In genomic region chr13:77374339-77374738, GRCh38 we compare ENCODE assay signal across 21 cellular contexts. TPM values are rescaled to one million over a fixed set of nuclear protein-coding genes. Genes with fewer than 3 reads are reported as not detected.
DNase-seq lines count a peak whose midpoint lies in the region; ATAC-seq, FAIRE-seq and TF ChIP-seq lines count a peak whose summit lies in the region.
"Had no signal": no experiment of that assay in that cellular context is flagged by ENCODE, and none has a peak within 500 bp of the region (broad histone marks: within the 10 kb centered on the region; RNA-seq: fewer than 3 reads in every experiment).

No MANE protein-coding gene starts in this region.

- TF ChIP-seq CTCF in GM23338 (conservative IDR thresholded peaks at IDR 0.05; ENCODE audit: low read depth in 2 of 2) (no peak), WTC11 (IDR thresholded peaks at IDR 0.05) (no peak)

- H3K4me3 ChIP-seq in GM23338 (0 out of 2 replicates have a peak overlapping the region, but pooled peaks have one; percentile 9), HUES48 (ENCODE audit: low read depth, low read length) (peak overlapping the region; percentile 14; the same call in 1 of the 2 replicates), mesendoderm (ENCODE audit: low read length) (no peak overlapping the region)
- H3K4me3 ChIP-seq: GM12878 had no signal

- H3K4me2 ChIP-seq in GM23338 (peak overlapping the region; percentile 49), mesendoderm (ENCODE audit: low read length) (no peak overlapping the region)

- no peak overlapping the region for H2BK120ac ChIP-seq in mesendoderm (ENCODE audit: low read depth, low read length)

- H3K18ac ChIP-seq in mesendoderm (ENCODE audit: low read length), result no peak overlapping the region

- H3K27me3 Mint-ChIP-seq in GM23338 (ENCODE audit: insufficient read depth, low read depth, poor library complexity) (no peaks in the 10 kb centered on the region), WTC11 (ENCODE audit: low read depth) (peaks cover 4% of the 10 kb centered on the region; the same call in 1 of the 2 replicates)
- H3K27me3 Mint-ChIP-seq: CD4-positive, CD25-positive, alpha-beta regulatory T cell; CD8-positive, alpha-beta memory T cell had no signal

- H3K36me3 ChIP-seq in GM23338 (ENCODE audit: insufficient read depth), result no peaks in the 10 kb centered on the region
- no peaks in the 10 kb centered on the region for H3K36me3 ChIP-seq in HUES48 (ENCODE audit: control insufficient read depth, insufficient read depth, low read length)
- H3K36me3 ChIP-seq in mesendoderm (ENCODE audit: control insufficient read depth, insufficient read depth, low read length), result no peaks in the 10 kb centered on the region
- H3K36me3 ChIP-seq: BE2C had no signal

- H3F3A ChIP-seq in GM23338 (replicated peaks; ENCODE audit: low read depth), result no peaks in the 10 kb centered on the region

- H4K20me1 ChIP-seq in GM23338 (replicated peaks; ENCODE audit: insufficient read depth), result no peaks in the 10 kb centered on the region

- no CpG with 5 or more reads among the region's 1 CpG for WGBS in mesendoderm (ENCODE audit: extremely low coverage, insufficient coverage, low lambda C conversion rate)

- POLR2A ChIA-PET in WTC11 (lab: Charles Lee), result interaction anchor here (0.6 kb wide), 1 partner anchor 26 kb away, joined by 3 read pairs; no protein-coding TSS in a partner anchor

- no peaks in the 10 kb centered on the region for H3K79me2 ChIP-seq in GM23338 (replicated peaks; ENCODE audit: insufficient read depth)
- H3K79me2 ChIP-seq in mesendoderm (ENCODE audit: control insufficient read depth, insufficient read depth, low read length), result no peaks in the 10 kb centered on the region

- no peak overlapping the region for H4K8ac ChIP-seq in mesendoderm (ENCODE audit: low read depth, low read length)

- H3K56ac ChIP-seq in mesendoderm (ENCODE audit: low read length), result no peak overlapping the region

- no peak overlapping the region for H2BK15ac ChIP-seq in mesendoderm (replicated peaks; ENCODE audit: low read depth)

- H3K79me1 ChIP-seq in mesendoderm (ENCODE audit: low read length), result no peaks in the 10 kb centered on the region

- H3K27ac ChIP-seq in GM23338 (ENCODE audit: low read depth) (no peak overlapping the region), HUES48 (ENCODE audit: low read depth, low read length) (no peak overlapping the region), mesendoderm (ENCODE audit: low read depth, low read length) (no peak overlapping the region)

- FAIRE-seq in islet of Langerhans (lab: Jason Lieb, UNC), result peak; percentile 65
- FAIRE-seq: H54 had no signal

- no peaks in the 10 kb centered on the region for H3K9me2 ChIP-seq in GM23338 (ENCODE audit: insufficient read depth)

- H2AFZ ChIP-seq in GM23338, result no peak overlapping the region

- no peak overlapping the region for H3K4ac ChIP-seq in mesendoderm (ENCODE audit: low read depth, low read length)

- H2BK5ac ChIP-seq in mesendoderm (ENCODE audit: low read length), result no peak overlapping the region

- H3K4me1 ChIP-seq in GM23338 (ENCODE audit: insufficient read depth) (peaks cover 32% of the 10 kb centered on the region), HUES48 (ENCODE audit: control insufficient read depth, insufficient read depth, low read length) (peaks cover 22% of the 10 kb centered on the region), mesendoderm (ENCODE audit: control insufficient read depth, low read depth, low read length) (no peaks in the 10 kb centered on the region)
- H3K4me1 ChIP-seq: BE2C had no signal

- no peak overlapping the region for H2AK5ac ChIP-seq in mesendoderm (ENCODE audit: low read length)

- H3K27me3 ChIP-seq in GM23338 (ENCODE audit: insufficient read depth), result no peaks in the 10 kb centered on the region
- H3K27me3 ChIP-seq in HUES48 (ENCODE audit: control insufficient read depth, insufficient read depth, low read length), result no peaks in the 10 kb centered on the region
- H3K27me3 ChIP-seq in mesendoderm (ENCODE audit: insufficient read depth, low read length, poor library complexity), result no peaks in the 10 kb centered on the region
- H3K27me3 ChIP-seq: BE2C had no signal

- no peak overlapping the region for H4K5ac ChIP-seq in mesendoderm (ENCODE audit: low read length)

- H3K36me3 Mint-ChIP-seq in GM23338 (ENCODE audit: low read depth) (no peaks in the 10 kb centered on the region), WTC11 (no peaks in the 10 kb centered on the region)
- H3K36me3 Mint-ChIP-seq: CD4-positive, CD25-positive, alpha-beta regulatory T cell; CD8-positive, alpha-beta memory T cell had no signal

- DNase-seq in GM23338 (ENCODE audit: low spot score) (peak; percentile 36), WTC11 (ENCODE audit: low spot score) (no peak), NCI-H146 treated with DMSO at 0.1 percent for 48 hours (lab: John Stamatoyannopoulos, UW; ENCODE audit: unreplicated experiment) (no peak), mesendoderm (no peak), AG20443 (ENCODE audit: low spot score) (no peak)
- DNase-seq: 8988T; BE2C; CD4-positive, CD25-positive, alpha-beta regulatory T cell; CD8-positive, alpha-beta memory T cell; COR-L47; DMS 273 treated with DMSO at 0.1 percent for 48 hours; DMS53; DND-41; EL; HFFc6 had no signal

- CTCF ChIA-PET in WTC11 (lab: Charles Lee), result no interaction called here

- no peak overlapping the region for H3K9ac ChIP-seq in HUES48 (ENCODE audit: low read depth, low read length)
- H3K9ac ChIP-seq in mesendoderm (ENCODE audit: low read length), result no peak overlapping the region

- ATAC-seq in GM23338 (no peak), WTC11 (no peak; the same call in 1 of the 2 replicates), HG02678 (IDR thresholded peaks at IDR 0.05; ENCODE audit: unreplicated experiment) (no peak)
- ATAC-seq: HCT116 had no signal

- H3K9me3 ChIP-seq in HUES48 (ENCODE audit: control insufficient read depth, insufficient read depth, low read length), result no peaks in the 10 kb centered on the region
- H3K9me3 ChIP-seq: BE2C had no signal

- H3K9me3 Mint-ChIP-seq in GM23338 (no peaks in the 10 kb centered on the region), WTC11 (no peaks in the 10 kb centered on the region; the same call in 1 of the 2 replicates)
- H3K9me3 Mint-ChIP-seq: CD4-positive, CD25-positive, alpha-beta regulatory T cell; CD8-positive, alpha-beta memory T cell; HFFc6 had no signal

- H3K4me1 Mint-ChIP-seq in GM23338 (peaks cover 28% of the 10 kb centered on the region), WTC11 (peaks cover 37% of the 10 kb centered on the region)

- H3K4me3 Mint-ChIP-seq in GM23338 (no peak overlapping the region), WTC11 (0 out of 2 replicates have a peak overlapping the region, but pooled peaks have one; percentile 13)
- H3K4me3 Mint-ChIP-seq: CD4-positive, CD25-positive, alpha-beta regulatory T cell; CD8-positive, alpha-beta memory T cell; HFFc6 had no signal

- no peak overlapping the region for H3K23ac ChIP-seq in mesendoderm (ENCODE audit: low read length)

- H3K27ac Mint-ChIP-seq in GM23338 (peak overlapping the region; percentile 79; the same call in 1 of the 2 replicates), WTC11 (no peak overlapping the region)
- H3K27ac Mint-ChIP-seq: CD8-positive, alpha-beta memory T cell; HFFc6 had no signal

TF ChIP-seq in GM23338, 12 proteins besides CTCF, POLR2A, EP300 and RAD21 (continues in another document):
- TF ChIP-seq NANOG (IDR thresholded peaks at IDR 0.05; ENCODE audit: borderline replicate concordance), result peak; percentile 59

TF ChIP-seq in WTC11, 78 proteins besides CTCF, POLR2A, EP300 and RAD21:
- TF ChIP-seq SMAD3 (CRISPR knock-in tag; IDR thresholded peaks at IDR 0.05; ENCODE audit: borderline replicate concordance) (no peak), GRHL2 (CRISPR knock-in tag; IDR thresholded peaks at IDR 0.05; ENCODE audit: insufficient replicate concordance, severe bottlenecking) (no peak), ESRRA (CRISPR knock-in tag; IDR thresholded peaks at IDR 0.05; ENCODE audit: borderline replicate concordance) (no peak), SMAD4 (CRISPR knock-in tag; IDR thresholded peaks at IDR 0.05) (no peak), FOXK1 (CRISPR knock-in tag; IDR thresholded peaks at IDR 0.05) (no peak), ZBTB43 (CRISPR knock-in tag; IDR thresholded peaks at IDR 0.05) (no peak), SP1 (CRISPR knock-in tag; conservative IDR thresholded peaks at IDR 0.05) (no peak)
- TF ChIP-seq, protein P1, sequence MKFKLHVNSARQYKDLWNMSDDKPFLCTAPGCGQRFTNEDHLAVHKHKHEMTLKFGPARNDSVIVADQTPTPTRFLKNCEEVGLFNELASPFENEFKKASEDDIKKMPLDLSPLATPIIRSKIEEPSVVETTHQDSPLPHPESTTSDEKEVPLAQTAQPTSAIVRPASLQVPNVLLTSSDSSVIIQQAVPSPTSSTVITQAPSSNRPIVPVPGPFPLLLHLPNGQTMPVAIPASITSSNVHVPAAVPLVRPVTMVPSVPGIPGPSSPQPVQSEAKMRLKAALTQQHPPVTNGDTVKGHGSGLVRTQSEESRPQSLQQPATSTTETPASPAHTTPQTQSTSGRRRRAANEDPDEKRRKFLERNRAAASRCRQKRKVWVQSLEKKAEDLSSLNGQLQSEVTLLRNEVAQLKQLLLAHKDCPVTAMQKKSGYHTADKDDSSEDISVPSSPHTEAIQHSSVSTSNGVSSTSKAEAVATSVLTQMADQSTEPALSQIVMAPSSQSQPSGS (CRISPR knock-in tag; IDR thresholded peaks at IDR 0.05; ENCODE audit: borderline replicate concordance, low read depth), result no peak
- TF ChIP-seq, protein P2, sequence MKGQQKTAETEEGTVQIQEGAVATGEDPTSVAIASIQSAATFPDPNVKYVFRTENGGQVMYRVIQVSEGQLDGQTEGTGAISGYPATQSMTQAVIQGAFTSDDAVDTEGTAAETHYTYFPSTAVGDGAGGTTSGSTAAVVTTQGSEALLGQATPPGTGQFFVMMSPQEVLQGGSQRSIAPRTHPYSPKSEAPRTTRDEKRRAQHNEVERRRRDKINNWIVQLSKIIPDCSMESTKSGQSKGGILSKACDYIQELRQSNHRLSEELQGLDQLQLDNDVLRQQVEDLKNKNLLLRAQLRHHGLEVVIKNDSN (CRISPR knock-in tag; IDR thresholded peaks at IDR 0.05), result no peak
TF ChIP-seq in WTC11: peak in this region for 0.

RNA-seq across cellular contexts. Expression of gene MYCBP2, which starts 47.4 kb away (rescaled TPM):
- total RNA-seq in GM23338 (2014; rRNA removed; shearing (Covaris generic)), result 77.2 and 78.0 TPM in 2 replicates
- 38.5 and 54.6 TPM in 2 replicates for polyA plus RNA-seq in GM23338 (2016; fragmentation: Nextera tagmentation; extraction: Ambion mirVana)
- 41.5 to 54.3 TPM (median 45.3 TPM) in 3 replicates for total RNA-seq in WTC11 (2021)
- polyA plus RNA-seq in mesendoderm (2013, experiment 1 of 2), result 19.4 TPM
- polyA plus RNA-seq in mesendoderm (2013, experiment 2 of 2), result 19.5 TPM
